1 cellular context compared by ENCODE assay signal in genomic region chr2:54597153-54597827, GRCh38.
TF ChIP-seq lines count a peak whose summit lies in the region.

No MANE protein-coding gene starts in this region.

TF ChIP-seq in GM23338, 12 proteins besides CTCF, POLR2A, EP300 and RAD21 (continued from another document):
- TF ChIP-seq ZNF462 (CRISPR knock-in tag; IDR thresholded peaks at IDR 0.05) (no peak), STAT1 (IDR thresholded peaks at IDR 0.05; ENCODE audit: unreplicated experiment) (no peak), ZNF114 (CRISPR knock-in tag; IDR thresholded peaks at IDR 0.05) (no peak), NANOG (IDR thresholded peaks at IDR 0.05; ENCODE audit: borderline replicate concordance) (no peak)
